8 cellular contexts compared by ENCODE assay signal in genomic region chrX:104136241-104137019, GRCh38. TPM values are rescaled to one million over a fixed set of nuclear protein-coding genes. Genes with fewer than 3 reads are reported as not detected.
DNase-seq lines count a peak whose midpoint lies in the region; ATAC-seq, FAIRE-seq and TF ChIP-seq lines count a peak whose summit lies in the region.

No MANE protein-coding gene starts in this region.

- peaks cover 0 to 41% of the 10 kb centered on the region in 2 donors for H3K27me3 ChIP-seq in breast epithelium

- H3K4me1 ChIP-seq in breast epithelium, result no peaks in the 10 kb centered on the region

- intact Hi-C loops in breast epithelium (cut with DNase I; ENCODE audit: low total_unique reads), result no loop called here

- no peak overlapping the region for H3K27ac ChIP-seq in breast epithelium

- peak overlapping the region in 4 of 5 donors; percentile 22 to 26 (median 23) for H3K4me3 Mint-ChIP-seq in immature natural killer cell

- peaks cover 35 to 49% of the 10 kb centered on the region in 2 donors for H3K4me1 Mint-ChIP-seq in immature natural killer cell

- no peaks in the 10 kb centered on the region for H3K36me3 Mint-ChIP-seq in immature natural killer cell

- DNase-seq in AG04449 (ENCODE audit: low read depth, low spot score) (peak; percentile 53), NCI-H2029 (lab: John Stamatoyannopoulos, UW) (peak; percentile 37), breast epithelium (ENCODE audit: low spot score in 2 of 2) (peak in 1 of 2 donors; percentile 49), immature natural killer cell (peak; percentile 58 to 67 (median 65)), smooth muscle cell of the brain vasculature (ENCODE audit: low read depth, low spot score) (peak; percentile 81)

- no peak for TF ChIP-seq POLR2A in breast epithelium (IDR thresholded peaks at IDR 0.05)

- FAIRE-seq in TTC549 (lab: Jason Lieb, UNC), result peak; percentile 46

- CTCF ChIA-PET in AG04449 (lab: Yijun Ruan, JAX), result interaction anchor here (0.7 to 2.7 kb wide), 23 partner anchors 8 to 446 kb away, joined by 3 to 17 read pairs (median 6); partner anchors contain the start of genes RAB9B, SLC25A53 and ZCCHC18

- H3K27ac Mint-ChIP-seq in immature natural killer cell, result peak overlapping the region in 1 of 6 donors; percentile 10

- no peaks in the 10 kb centered on the region for H3K9me3 ChIP-seq in breast epithelium

- H3K36me3 ChIP-seq in breast epithelium, result no peaks in the 10 kb centered on the region

- TF ChIP-seq CTCF in AG04449 (IDR thresholded peaks at IDR 0.05; ENCODE audit: insufficient read depth, low read length, missing control alignments) (peak; percentile 58), breast epithelium (IDR thresholded peaks at IDR 0.05) (peak; percentile 37 to 64 (median 40))

- no peaks in the 10 kb centered on the region for H3K9me3 Mint-ChIP-seq in immature natural killer cell

- H3K27me3 Mint-ChIP-seq in immature natural killer cell (ENCODE audit: low read depth in 3 of 3), result peaks cover 0 to 11% (median 6%) of the 10 kb centered on the region in 3 donors

- H3K4me3 ChIP-seq in AG04449 (ENCODE audit: low read depth, low read length) (peak overlapping the region; percentile 58), breast epithelium (peak overlapping the region; percentile 30 to 54 (median 32))

- POLR2A ChIA-PET in AG04449 (lab: Yijun Ruan, JAX), result interaction anchor here (0.8 kb wide), 1 partner anchor 24 kb away, joined by 5 read pairs; the partner anchor contains the start of gene ZCCHC18

- ATAC-seq in GM18508 (IDR thresholded peaks at IDR 0.05; ENCODE audit: insufficient read depth, unreplicated experiment) (peak; percentile 77), HG02981 (IDR thresholded peaks at IDR 0.05; ENCODE audit: unreplicated experiment) (peak; percentile 79)

RNA-seq across cellular contexts. Expression of gene SLC25A53, which starts 20.4 kb away (rescaled TPM):
- 10 to 100 TPM; 16.4 to 21.1 (median 17.6) TPM for total RNA-seq in breast epithelium
- polyA plus RNA-seq in immature natural killer cell, result 10 to 100 TPM in 2 of 3 donors, 1 to 10 TPM in 1; 9.9 to 14.9 (median 13.9) TPM

RNA-seq across cellular contexts. Expression of gene ZCCHC18, which starts 24.1 kb away (rescaled TPM):
- 1 to 10 TPM in 2 of 3 donors, under 1 TPM in 1; 0.59 to 5.2 (median 1.1) TPM for total RNA-seq in breast epithelium
- polyA plus RNA-seq in immature natural killer cell, result 1 to 10 TPM; 4.0 to 5.0 (median 4.3) TPM

RNA-seq across cellular contexts. Expression of gene FAM199X, which starts 29.8 kb away (rescaled TPM):
- 10 to 100 TPM; 24.9 to 42.0 (median 41.9) TPM for total RNA-seq in breast epithelium
- polyA plus RNA-seq in immature natural killer cell, result 10 to 100 TPM; 13.1 to 24.7 (median 13.6) TPM
